Comparison of ENCODE assay signal across 8 cellular contexts in genomic region chr5:139689631-139690384, GRCh38. TPM values are rescaled to one million over a fixed set of nuclear protein-coding genes. Genes with fewer than 3 reads are reported as not detected.
A peak's percentile ranks its signal among the peaks of the same experiment; 100 is the strongest.
DNase-seq lines count a peak whose midpoint lies in the region; ATAC-seq and TF ChIP-seq lines count a peak whose summit lies in the region.

No MANE protein-coding gene starts in this region.

- intact Hi-C loops in left lung (cut with DNase I): loop anchor here (5.0 to 10.0 kb wide), 2 partner anchors 53 to 55 kb away; no protein-coding TSS in a partner anchor
- intact Hi-C loops in upper lobe of right lung (cut with DNase I): loop anchor here (10.0 kb wide), 1 partner anchor 55 kb away; no protein-coding TSS in a partner anchor

- H3K36me3 ChIP-seq in KOPT-K1 (ENCODE audit: insufficient read depth, low read length) (no peaks in the 10 kb centered on the region), left lung (no peaks in the 10 kb centered on the region), upper lobe of right lung (no peaks in the 10 kb centered on the region)

- DNase-seq in Daoy (ENCODE audit: low read depth) (peak; percentile 69), left lung (no peak), upper lobe of right lung (no peak), SKM-1 (lab: John Stamatoyannopoulos, UW; ENCODE audit: unreplicated experiment) (no peak)

- H3K4me3 Mint-ChIP-seq in brain: peak overlapping the region; percentile 17 to 56 (median 39)

- peak; percentile 54 for ATAC-seq in left lung
- peak; percentile 24 for ATAC-seq in upper lobe of right lung
- no peak for ATAC-seq in HG03432 (IDR thresholded peaks at IDR 0.05; ENCODE audit: unreplicated experiment)
- no peak for ATAC-seq in GM18867 (IDR thresholded peaks at IDR 0.05; ENCODE audit: unreplicated experiment)

- H3K4me3 ChIP-seq in left lung: no peak overlapping the region
- no peak overlapping the region for H3K4me3 ChIP-seq in upper lobe of right lung

- peaks cover 96% of the 10 kb centered on the region for H3K4me1 Mint-ChIP-seq in brain

- peaks cover 0 to 16% of the 10 kb centered on the region in 2 donors for H3K27me3 ChIP-seq in left lung
- H3K27me3 ChIP-seq in upper lobe of right lung: no peaks in the 10 kb centered on the region

- TF ChIP-seq CTCF in brain (conservative IDR thresholded peaks at IDR 0.05) (peak; percentile 70 to 73), left lung (IDR thresholded peaks at IDR 0.05) (peak; percentile 42 to 61), upper lobe of right lung (IDR thresholded peaks at IDR 0.05) (peak; percentile 55)

- peaks cover 0 to 6% (median 0%) of the 10 kb centered on the region in 5 experiments for H3K9me3 Mint-ChIP-seq in brain

- H3K27ac ChIP-seq in KOPT-K1 (ENCODE audit: low read depth, low read length, poor library complexity, severe bottlenecking) (peak overlapping the region; percentile 19), left lung (no peak overlapping the region), upper lobe of right lung (no peak overlapping the region)

- H3K4me1 ChIP-seq in left lung (peaks cover 10 to 17% of the 10 kb centered on the region in 2 donors), upper lobe of right lung (peaks cover 11% of the 10 kb centered on the region)

- no peaks in the 10 kb centered on the region for H3K36me3 Mint-ChIP-seq in brain

- peaks cover 9% of the 10 kb centered on the region for H3K27me3 Mint-ChIP-seq in brain

- H3K27ac Mint-ChIP-seq in brain: peak overlapping the region; percentile 85 to 98 (median 96)

- H3K9me3 ChIP-seq in KOPT-K1 (ENCODE audit: insufficient read depth, low read length, poor library complexity, severe bottlenecking) (no peaks in the 10 kb centered on the region), left lung (no peaks in the 10 kb centered on the region), upper lobe of right lung (no peaks in the 10 kb centered on the region)

RNA-seq across cellular contexts. Expression of gene CXXC5, which starts 41.7 kb away (rescaled TPM):
- total RNA-seq in Daoy (2014; rRNA removed; shearing (Covaris generic)): 199 and 205 TPM in 2 replicates
- polyA plus RNA-seq in brain (ENCODE audit: insufficient read depth, low read depth, low replicate concordance): 79.7 TPM
- total RNA-seq in left lung (10 to 100 TPM; 24.5 to 29.6 TPM), upper lobe of right lung (30.6 TPM)

Comparison
In these comparisons a context has a peak if more than half of its experiments do, and no peak if none do; other contexts are left out.
1. ATAC-seq: peak in left lung (single experiment) and upper lobe of right lung (single experiment); none in HG03432 (single experiment) and GM18867 (single experiment).
2. Peak in every context shown above with its lines, with median percentiles within 50 percentile points of each other: CTCF ChIP-seq.